ENCODE assay signal across 34 cellular contexts in the genomic region with DNA sequence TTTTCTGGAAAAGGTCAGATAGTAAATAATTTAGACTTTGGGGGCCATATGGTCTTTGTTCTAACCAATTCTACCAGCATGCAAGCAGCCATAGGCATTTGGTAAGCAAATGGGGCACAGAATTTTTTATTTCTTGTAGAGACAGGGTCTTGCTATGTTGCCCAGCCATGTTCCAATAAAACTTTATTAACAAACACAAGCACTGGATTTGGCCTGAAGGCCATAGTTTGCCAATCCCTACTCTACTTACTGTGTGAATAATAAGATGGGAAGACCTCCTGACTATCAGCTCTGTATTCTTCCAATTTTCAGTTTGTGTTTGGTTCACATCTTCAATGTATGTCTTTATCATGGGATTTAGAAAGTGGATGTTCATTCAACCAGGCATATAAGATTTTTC. TPM values are rescaled to one million over a fixed set of nuclear protein-coding genes. Genes with fewer than 3 reads are reported as not detected.
A peak's percentile ranks its signal among the peaks of the same experiment; 100 is the strongest.
DNase-seq lines count a peak whose midpoint lies in the region; ATAC-seq, FAIRE-seq and TF ChIP-seq lines count a peak whose summit lies in the region.
"Had no signal": no experiment of that assay in that cellular context is flagged by ENCODE, and none has a peak within 500 bp of the region (broad histone marks: within the 10 kb centered on the region; RNA-seq: fewer than 3 reads in every experiment).

No MANE protein-coding gene starts in this region.

- H3K36me3 ChIP-seq in HCT116 (ENCODE audit: control insufficient read depth in 1 of 2, insufficient read depth in 2 of 2, low read length in 2 of 2) (0 out of 4 replicates have a peak, but pooled peaks cover 0 to 6% of the 10 kb centered on the region in 2 experiments), K562 (ENCODE audit: control insufficient read depth, insufficient read depth, low read length) (no peaks in the 10 kb centered on the region)
- H3K36me3 ChIP-seq: BE2C; BLaER1; BLaER1 treated with 17β-estradiol and CSF1 and Interleukin-3, amounts not matched to agents 10 nM and 100 nM had no signal

- intact Hi-C loops in HCT116 (cut with micrococcal nuclease): no loop called here
- intact Hi-C loops in K562 (cut with micrococcal nuclease): no loop called here

- H3K9me3 ChIP-seq in HCT116 (ENCODE audit: control insufficient read depth in 1 of 2, insufficient read depth in 1 of 2, low read depth in 1 of 2, low read length in 2 of 2) (no peaks in the 10 kb centered on the region), K562 (replicated peaks; ENCODE audit: control insufficient read depth, insufficient read depth, low read depth, low read length) (no peaks in the 10 kb centered on the region)
- H3K9me3 ChIP-seq: A549, BE2C, BLaER1, Caco-2 had no signal

- POLR2A ChIA-PET in HCT116 (lab: Charles Lee): no interaction called here
- POLR2A ChIA-PET in K562 (lab: Yijun Ruan, JAX): no interaction called here

- H3K4me1 ChIP-seq in HCT116 (ENCODE audit: control insufficient read depth in 1 of 2, insufficient read depth in 2 of 2, low read length in 2 of 2) (peaks cover 0 to 10% of the 10 kb centered on the region in 2 experiments; a peak in 1 of 4 replicates), K562 (replicated peaks in 1 of 2; ENCODE audit: control insufficient read depth in 2 of 2, insufficient read depth in 2 of 2, low read length in 2 of 2) (peaks cover 0 to 2% of the 10 kb centered on the region in 2 experiments; a peak in 1 of 5 replicates)
- H3K4me1 ChIP-seq: BLaER1; BLaER1 treated with 17β-estradiol and CSF1 and Interleukin-3, amounts not matched to agents 10 nM and 100 nM had no signal

- no peak overlapping the region for H3K9ac ChIP-seq in HCT116 (ENCODE audit: low read length)
- no peak overlapping the region for H3K9ac ChIP-seq in K562 (ENCODE audit: insufficient read depth in 1 of 2, low read depth in 2 of 2, low read length in 2 of 2)
- H3K9ac ChIP-seq: BLaER1; BLaER1 treated with 17β-estradiol and CSF1 and Interleukin-3, amounts not matched to agents 10 nM and 100 nM had no signal

- TF ChIP-seq RAD21 in HCT116 (IDR thresholded peaks at IDR 0.05; ENCODE audit: low read depth): no peak
- no peak for TF ChIP-seq RAD21 in K562 (CRISPR knock-in tag; conservative IDR thresholded peaks at IDR 0.05 in 1 of 2, IDR thresholded peaks at IDR 0.05 in 1 of 2)

- CTCF ChIA-PET in HCT116 (lab: Charles Lee): no interaction called here
- CTCF ChIA-PET in K562 (lab: Yijun Ruan, JAX; ENCODE audit: low intra/inter-chr PET ratio): no interaction called here

- BruUV-seq in HCT116 (replicated peaks; lab: Mats Ljungman, UMichigan) (no TSS peak), K562 (replicated peaks; lab: Mats Ljungman, UMichigan) (no TSS peak)

- no peaks in the 10 kb centered on the region for H4K20me1 ChIP-seq in HCT116 (ENCODE audit: insufficient read depth)
- H4K20me1 ChIP-seq in K562 (replicated peaks; ENCODE audit: control insufficient read depth, insufficient read depth, low read length): no peaks in the 10 kb centered on the region
- H4K20me1 ChIP-seq: BLaER1; BLaER1 treated with 17β-estradiol and CSF1 and Interleukin-3, amounts not matched to agents 10 nM and 100 nM had no signal

- FAIRE-seq in K562 (lab: Jason Lieb, UNC): no peak
- FAIRE-seq: A204.1, A549, D721Med had no signal

- in situ Hi-C loops in K562 (cut with MboI): no loop called here

- TF ChIP-seq EP300 in K562 (IDR thresholded peaks at IDR 0.05; ENCODE audit: low read length): no peak

- H3K79me2 ChIP-seq in HCT116 (ENCODE audit: insufficient read depth, low read length) (no peaks in the 10 kb centered on the region), K562 (ENCODE audit: control insufficient read depth, insufficient read depth, low read length) (no peaks in the 10 kb centered on the region)

- no peak for TF ChIP-seq POLR2A in HCT116 (IDR thresholded peaks at IDR 0.05; ENCODE audit: borderline replicate concordance, extremely low read depth, insufficient read depth, insufficient read length)
- TF ChIP-seq POLR2A in K562 (conservative IDR thresholded peaks at IDR 0.05): no peak

- no peak for TF ChIP-seq CTCF in HCT116 (IDR thresholded peaks at IDR 0.05 in 2 of 3, conservative IDR thresholded peaks at IDR 0.05 in 1 of 3; ENCODE audit: borderline replicate concordance in 1 of 3, insufficient read depth in 1 of 3, low read depth in 2 of 3, low read length in 2 of 3)
- TF ChIP-seq CTCF in K562 (IDR thresholded peaks at IDR 0.05 in 2 of 3, conservative IDR thresholded peaks at IDR 0.05 in 1 of 3; ENCODE audit: insufficient read depth in 2 of 3, low read depth in 1 of 3, low read length in 3 of 3): no peak

- H3K27me3 ChIP-seq in HCT116 (ENCODE audit: insufficient read depth, low read length) (no peaks in the 10 kb centered on the region), K562 (ENCODE audit: control insufficient read depth in 2 of 2, insufficient read depth in 2 of 2, low read length in 2 of 2) (no peaks in the 10 kb centered on the region)
- H3K27me3 ChIP-seq: BE2C, BLaER1 had no signal

- H2AFZ ChIP-seq in HCT116 (ENCODE audit: low read depth, low read length, poor library complexity, severe bottlenecking): peak overlapping the region; percentile 27
- no peak overlapping the region for H2AFZ ChIP-seq in K562 (ENCODE audit: low read depth, low read length)

- H3K9me1 ChIP-seq in K562 (ENCODE audit: control insufficient read depth, insufficient read depth, low read length): no peaks in the 10 kb centered on the region

- H3K9me2 ChIP-seq in HCT116 (ENCODE audit: insufficient read depth): no peaks in the 10 kb centered on the region

- H3K27ac ChIP-seq in HCT116 (ENCODE audit: low read depth, low read length) (no peak overlapping the region), K562 (ENCODE audit: extremely low read depth, low read depth, low read length) (no peak overlapping the region)
- H3K27ac ChIP-seq: 22Rv1; A549; BLaER1; BLaER1 treated with 17β-estradiol and CSF1 and Interleukin-3, amounts not matched to agents 10 nM and 100 nM; C4-2B had no signal

- ATAC-seq in HCT116 (no peak), K562 (no peak), GM21528 (IDR thresholded peaks at IDR 0.05; ENCODE audit: low FRiP score, unreplicated experiment) (no peak)
- ATAC-seq: A549; CD8-positive, alpha-beta T cell had no signal

- H3K4me3 ChIP-seq in HCT116 (replicated peaks in 1 of 2; ENCODE audit: low read depth in 1 of 2, low read length in 2 of 2): no peak overlapping the region
- no peak overlapping the region for H3K4me3 ChIP-seq in K562
- H3K4me3 ChIP-seq: A549; BLaER1; BLaER1 treated with 17β-estradiol and CSF1 and Interleukin-3, amounts not matched to agents 10 nM and 100 nM had no signal

- RAD21 ChIA-PET in HCT116 (lab: Charles Lee; ENCODE audit: low non-redundant PET in 1 of 2, low total read pairs in 2 of 2, uncharacterized antibody in 2 of 2, unreplicated experiment in 2 of 2): no interaction called here

- no peak for DNase-seq in HCT116 (ENCODE audit: low read depth, low spot score)
- DNase-seq in K562 (ENCODE audit: extremely low read depth in 1 of 4, low spot score in 3 of 4): no peak
- no peak for DNase-seq in NOMO-1 (lab: John Stamatoyannopoulos, UW; ENCODE audit: unreplicated experiment in 2 of 2)
- DNase-seq: 8988T; ACHN; AML-193; BE2C; C1 segment of cervical spinal cord; Caco-2; Calu3; CD4-positive, alpha-beta memory T cell; CD4-positive, alpha-beta T cell; CD4-positive, CD25-positive, alpha-beta regulatory T cell; CD8-positive, alpha-beta memory T cell; CD8-positive, alpha-beta T cell; COR-L47; DMS 273 treated with DMSO at 0.1 percent for 48 hours; DMS153; DMS53; DMS79; DMS79 treated with DMSO at 0.1 percent for 48 hours; DND-41; EL had no signal

- no peak overlapping the region for H3K4me2 ChIP-seq in HCT116 (ENCODE audit: low read length)
- no peak overlapping the region for H3K4me2 ChIP-seq in K562 (ENCODE audit: insufficient read depth, low read length)
- H3K4me2 ChIP-seq: A549; BLaER1; BLaER1 treated with 17β-estradiol and CSF1 and Interleukin-3, amounts not matched to agents 10 nM and 100 nM had no signal

TF ChIP-seq in HCT116, 20 proteins besides CTCF, POLR2A, EP300 and RAD21 (continues in another document):
- no peak for TF ChIP-seq YY1 (IDR thresholded peaks at IDR 0.05; ENCODE audit: extremely low read depth, insufficient replicate concordance, low read depth, low read length)

RNA-seq across cellular contexts. Expression of gene SERP2, which starts 53.0 kb away (rescaled TPM):
- total RNA-seq in HCT116 (2021; ENCODE audit: unreplicated experiment): not detected
- not detected in 2 replicates for polyA plus RNA-seq in HCT116 (2012)
- total RNA-seq in K562 (2011; cell fraction: chromatin; rRNA removed; ENCODE audit: low replicate concordance): not detected in 2 replicates
- not detected in 2 replicates for total RNA-seq in K562 (2011; cell fraction: nucleolus; rRNA removed)
- total RNA-seq in K562 (2011; cell fraction: nucleoplasm; rRNA removed): not detected in 2 replicates
- not detected in 2 replicates for total RNA-seq in K562 (2014; rRNA removed)
- total RNA-seq in K562 (2014; rRNA removed; fragmentation: Illumina TruSeq; extraction: Trizol): not detected in 2 replicates
- not detected in 2 replicates for total RNA-seq in K562 (2015; rRNA removed; fragmentation: Illumina TruSeq; extraction: Trizol)
- not detected in 2 replicates for total RNA-seq in K562 (2021)
- polyA plus RNA-seq in K562 (2011; rRNA removed): not detected in 2 replicates
- not detected in 2 replicates for polyA plus RNA-seq in K562 (2011; cell fraction: cytosol; rRNA removed)
- polyA plus RNA-seq in K562 (2011; cell fraction: nucleus; rRNA removed): not detected in 2 replicates
- polyA plus RNA-seq in K562 (2012): not detected in 2 replicates
- not detected in 2 replicates for polyA plus RNA-seq in K562 (2014; fragmentation: Illumina TruSeq; extraction: Trizol)
- not detected for polyA plus RNA-seq in K562 (2014; fragmentation: Nextera tagmentation; extraction: Ambion mirVana)
- 0.13 TPM in 1 of 2 replicates, not detected in the other for polyA plus RNA-seq in K562 (2014; rRNA removed)
- polyA minus RNA-seq in K562 (2011; rRNA and poly(A)+ RNA removed): not detected in 2 replicates
- not detected in 2 replicates for polyA minus RNA-seq in K562 (2011; cell fraction: cytosol; rRNA and poly(A)+ RNA removed)
- polyA minus RNA-seq in K562 (2011; cell fraction: nucleus; rRNA and poly(A)+ RNA removed): not detected in 2 replicates
- total RNA-seq: A172; B cell; Caco-2; Calu3; CD4-positive, alpha-beta memory T cell; CD4-positive, alpha-beta T cell; CD4-positive, CD25-positive, alpha-beta regulatory T cell; CD8-positive, alpha-beta T cell had no signal
- polyA plus RNA-seq: A549; CD14-positive monocyte; CD4-positive, alpha-beta memory T cell had no signal
